ENCODE assay signal across 8 cellular contexts in the genomic region with DNA sequence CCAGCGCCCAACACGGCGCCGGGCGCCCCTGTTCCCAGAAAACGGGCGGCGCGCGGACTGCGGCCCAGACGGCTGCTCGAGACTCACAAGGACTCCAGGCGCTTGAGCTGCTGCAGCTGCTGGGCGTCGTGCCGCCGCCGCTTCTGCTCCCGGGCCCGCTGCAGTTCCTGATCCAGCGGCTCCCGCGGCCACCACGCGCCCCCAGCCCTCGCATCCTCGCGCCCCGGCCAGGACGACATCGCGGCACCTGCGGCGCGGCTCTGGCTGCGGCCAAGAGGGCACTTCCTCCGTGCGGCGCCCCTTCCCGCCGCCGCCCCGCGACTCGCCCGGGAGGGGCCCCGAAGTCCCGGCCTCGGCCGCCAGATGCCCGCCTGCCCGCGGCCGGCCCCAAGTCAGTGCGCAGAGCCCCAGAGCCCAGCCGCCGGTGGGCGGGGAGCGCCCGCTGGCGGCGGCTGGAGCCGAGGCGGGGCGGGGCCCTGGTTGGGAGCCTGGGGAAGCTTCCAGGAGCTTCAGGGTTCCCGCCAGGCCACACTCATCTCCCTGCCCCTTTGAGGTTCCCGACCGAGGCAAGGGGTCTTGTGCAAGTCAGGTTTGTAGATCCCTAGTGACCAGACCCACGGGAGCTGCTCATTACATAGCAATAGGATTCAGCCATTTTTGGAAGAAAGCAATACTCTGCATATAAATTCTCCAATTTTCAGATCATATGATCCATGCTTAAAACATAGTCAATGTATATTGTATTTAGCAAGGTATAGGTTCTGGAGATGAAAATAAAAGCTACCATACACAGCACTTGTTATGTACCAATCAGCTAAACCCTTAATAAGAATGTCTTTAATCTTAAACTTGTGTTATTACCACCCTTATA. TPM values are rescaled to one million over a fixed set of nuclear protein-coding genes. Genes with fewer than 3 reads are reported as not detected.
A peak's percentile ranks its signal among the peaks of the same experiment; 100 is the strongest.
DNase-seq lines count a peak whose midpoint lies in the region; ATAC-seq and TF ChIP-seq lines count a peak whose summit lies in the region.

No MANE protein-coding gene starts in this region.

- peak overlapping the region; percentile 66 for H3K4me3 Mint-ChIP-seq in activated naive CD4-positive, alpha-beta T cell treated with anti-CD3 and anti-CD28 coated beads for 36 hours

- H3K27ac ChIP-seq in KMS-11 (peak overlapping the region; percentile 73), SJSA1 (peak overlapping the region; percentile 51), temporal lobe (ENCODE audit: low read depth, low read length) (peak overlapping the region; percentile 82)

- H3K79me2 ChIP-seq in KMS-11 (ENCODE audit: insufficient read depth, low read depth) = peaks cover 23% of the 10 kb centered on the region

- peak overlapping the region; percentile 82 for H3K4me2 ChIP-seq in KMS-11

- peaks cover 6% of the 10 kb centered on the region for H3K9me3 Mint-ChIP-seq in activated naive CD4-positive, alpha-beta T cell treated with anti-CD3 and anti-CD28 coated beads for 36 hours

- H3K27me3 ChIP-seq in KMS-11 (ENCODE audit: insufficient read depth, low read depth) (no peaks in the 10 kb centered on the region), SJSA1 (replicated peaks) (no peaks in the 10 kb centered on the region)

- CTCF ChIA-PET in activated naive CD4-positive, alpha-beta T cell treated with anti-CD3 and anti-CD28 coated beads for 36 hours (lab: Charles Lee) = interaction anchor here (0.7 to 8.9 kb wide), 19 partner anchors 8 to 165 kb away, joined by 3 to 125 read pairs (median 4); partner anchors contain the start of genes FKBP9, KBTBD2 and RP9

- peaks cover 18% of the 10 kb centered on the region for H3K4me1 Mint-ChIP-seq in activated naive CD4-positive, alpha-beta T cell treated with anti-CD3 and anti-CD28 coated beads for 36 hours (ENCODE audit: low read depth)

- peak overlapping the region; percentile 99 for H2AFZ ChIP-seq in KMS-11 (ENCODE audit: low read depth)

- H3K4me1 ChIP-seq in KMS-11 (ENCODE audit: low read depth, poor library complexity, severe bottlenecking) (peaks cover 5% of the 10 kb centered on the region), SJSA1 (replicated peaks) (peaks cover 15% of the 10 kb centered on the region)

- H3K4me3 ChIP-seq in KMS-11 (IDR thresholded peaks at IDR 0.05; ENCODE audit: insufficient read depth, low read depth, low read length) = no peak overlapping the region
- H3K4me3 ChIP-seq in SJSA1 = peak overlapping the region; percentile 86

- TF ChIP-seq CTCF in KMS-11 (conservative IDR thresholded peaks at IDR 0.05; ENCODE audit: low read depth, low read length) = peak; percentile 52; the same call in 1 of the 2 replicates

- peak; percentile 94 for ATAC-seq in GM21825 (IDR thresholded peaks at IDR 0.05; ENCODE audit: unreplicated experiment)

- intact Hi-C loops in activated naive CD4-positive, alpha-beta T cell treated with anti-CD3 and anti-CD28 coated beads for 36 hours (cut with micrococcal nuclease) = loop anchor here (1.0 to 5.0 kb wide), 13 partner anchors 14 to 453 kb away; partner anchors contain the start of genes AVL9, FKBP9, LSM5 and RP9

- H3K27me3 Mint-ChIP-seq in activated naive CD4-positive, alpha-beta T cell treated with anti-CD3 and anti-CD28 coated beads for 36 hours (ENCODE audit: low read depth) = no peaks in the 10 kb centered on the region

- no peak overlapping the region for H3K27ac Mint-ChIP-seq in activated naive CD4-positive, alpha-beta T cell treated with anti-CD3 and anti-CD28 coated beads for 36 hours

- peaks cover 2% of the 10 kb centered on the region for H3K36me3 Mint-ChIP-seq in activated naive CD4-positive, alpha-beta T cell treated with anti-CD3 and anti-CD28 coated beads for 36 hours (ENCODE audit: low read depth)

- peak overlapping the region; percentile 81 for H3K9ac ChIP-seq in KMS-11

- H3K36me3 ChIP-seq in KMS-11 (ENCODE audit: insufficient read depth) (no peaks in the 10 kb centered on the region), SJSA1 (peaks cover 13% of the 10 kb centered on the region)

- H4K20me1 ChIP-seq in KMS-11 (ENCODE audit: insufficient read depth) = no peaks in the 10 kb centered on the region

- DNase-seq in ELR (ENCODE audit: low read depth) (peak; percentile 85), SJSA1 (ENCODE audit: low read depth in 1 of 2, low spot score in 2 of 2) (peak; percentile 77 to 82), germinal center (ENCODE audit: low spot score) (peak; percentile 72), nucleus accumbens (lab: John Stamatoyannopoulos, UW) (peak in 53 of 56 donors; percentile 21 to 87 (median 67))
- DNase-seq in activated naive CD4-positive, alpha-beta T cell treated with anti-CD3 and anti-CD28 coated beads for 36 hours = peak; percentile 74

- H3K9me3 ChIP-seq in SJSA1 (replicated peaks) = peaks cover 11% of the 10 kb centered on the region

RNA-seq across cellular contexts. Expression of gene FKBP9, which starts 14.2 kb away (rescaled TPM):
- total RNA-seq in SJSA1 (2014; rRNA removed; shearing (Covaris generic)) = 207 and 234 TPM in 2 replicates
- total RNA-seq in activated naive CD4-positive, alpha-beta T cell treated with anti-CD3 and anti-CD28 coated beads for 36 hours = under 1 TPM; 0.62 to 0.64 TPM
- 33.9 TPM for total RNA-seq in temporal lobe

RNA-seq across cellular contexts. Expression of gene KBTBD2, which starts 51.5 kb away (rescaled TPM):
- total RNA-seq in SJSA1 (2014; rRNA removed; shearing (Covaris generic)) = 51.5 and 52.0 TPM in 2 replicates
- 10 to 100 TPM; 30.6 to 32.2 TPM for total RNA-seq in activated naive CD4-positive, alpha-beta T cell treated with anti-CD3 and anti-CD28 coated beads for 36 hours
- 91.7 TPM for total RNA-seq in temporal lobe

Comparison
In these comparisons a context has a peak if more than half of its experiments do, and no peak if none do; other contexts are left out.
1. RNA of gene FKBP9, which starts 14.2 kb away (total RNA-seq): 207 to 234 TPM in SJSA1 and 33.9 TPM in temporal lobe (single experiment); 0.62 to 0.64 TPM in activated naive CD4-positive, alpha-beta T cell treated with anti-CD3 and anti-CD28 coated beads for 36 hours; every median in the first group is over 10 times any median in the second.
2. Peak in every context shown above with its lines, with median percentiles within 50 percentile points of each other: DNase-seq and H3K27ac ChIP-seq.